In genomic region chr5:62594364-62594984, GRCh38 we compare ENCODE assay signal across 1 cellular context.
TF ChIP-seq lines count a peak whose summit lies in the region.

No MANE protein-coding gene starts in this region.

TF ChIP-seq in H1, 55 proteins besides CTCF, POLR2A, EP300 and RAD21:
- TF ChIP-seq CHD7 (IDR thresholded peaks at IDR 0.05; ENCODE audit: insufficient replicate concordance, low read length) = no peak
- no peak for TF ChIP-seq BCL11A (IDR thresholded peaks at IDR 0.05; ENCODE audit: low read depth in 2 of 2, low read length in 2 of 2)
- no peak for TF ChIP-seq KDM4A (IDR thresholded peaks at IDR 0.05; ENCODE audit: low read depth, low read length, severe bottlenecking)
- no peak for TF ChIP-seq ZNF274 (IDR thresholded peaks at IDR 0.05; ENCODE audit: borderline replicate concordance, extremely low read depth, low read length)
- TF ChIP-seq EZH2 (IDR thresholded peaks at IDR 0.05; ENCODE audit: low read depth, low read length, severe bottlenecking) = no peak
- TF ChIP-seq KDM5A (IDR thresholded peaks at IDR 0.05; ENCODE audit: low read length) = no peak
- no peak for TF ChIP-seq TAF1 (IDR thresholded peaks at IDR 0.05; ENCODE audit: low read depth, low read length)
